ENCODE assay signal across 20 cellular contexts in the genomic region with DNA sequence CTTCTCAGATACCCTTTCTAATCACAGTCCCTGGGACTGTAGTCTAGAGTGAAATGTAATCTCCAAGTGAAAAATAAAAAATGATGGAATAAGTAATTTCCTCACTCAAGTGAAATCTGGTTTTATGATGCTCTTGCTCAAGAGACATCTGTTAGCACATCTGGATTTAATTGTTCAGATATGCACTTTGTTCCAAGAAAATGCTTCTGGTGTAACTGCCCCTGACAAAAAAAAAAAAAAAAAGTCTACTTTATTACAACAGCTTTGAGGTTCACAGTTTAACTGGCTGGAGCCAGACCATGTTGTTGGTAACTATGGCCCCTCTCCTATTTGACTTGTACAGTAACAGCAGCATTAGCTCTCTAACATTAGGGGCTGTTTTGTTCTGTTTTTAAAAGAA.
DNase-seq lines count a peak whose midpoint lies in the region; ATAC-seq, FAIRE-seq and TF ChIP-seq lines count a peak whose summit lies in the region.
"Had no signal": no experiment of that assay in that cellular context is flagged by ENCODE, and none has a peak within 500 bp of the region (broad histone marks: within the 10 kb centered on the region; RNA-seq: fewer than 3 reads in every experiment).

No MANE protein-coding gene starts in this region.

- TF ChIP-seq POLR2A in gastrocnemius medialis (IDR thresholded peaks at IDR 0.05), result no peak

- H3K36me3 ChIP-seq in SK-N-SH (replicated peaks in 1 of 2; ENCODE audit: control insufficient read depth in 1 of 2, insufficient read depth in 2 of 2, low read length in 1 of 2) (no peaks in the 10 kb centered on the region), gastrocnemius medialis (no peaks in the 10 kb centered on the region)
- H3K36me3 ChIP-seq: neutrophil, right lobe of liver had no signal

- H3K9ac ChIP-seq in SK-N-SH, result no peak overlapping the region

- FAIRE-seq in urothelium cell line (lab: Jason Lieb, UNC), result no peak
- FAIRE-seq: kidney, RCC 7860 had no signal

- POLR2A ChIA-PET in SK-N-SH (lab: Yijun Ruan, JAX), result interaction anchor here (0.6 kb wide), 1 partner anchor 121 kb away, joined by 3 read pairs; no protein-coding TSS in a partner anchor

- no peaks in the 10 kb centered on the region for H4K20me1 ChIP-seq in SK-N-SH (ENCODE audit: insufficient read depth)

- intact Hi-C loops in gastrocnemius medialis (cut with DNase I; ENCODE audit: low total_unique reads), result no loop called here

- peaks cover 8% of the 10 kb centered on the region for H3F3A ChIP-seq in SK-N-SH (replicated peaks; ENCODE audit: insufficient read depth)

- H3K27me3 ChIP-seq in SK-N-SH (ENCODE audit: insufficient read depth) (no peaks in the 10 kb centered on the region), gastrocnemius medialis (no peaks in the 10 kb centered on the region)
- H3K27me3 ChIP-seq: neutrophil, right lobe of liver had no signal

- H3K4me1 ChIP-seq in SK-N-SH (ENCODE audit: control insufficient read depth in 1 of 2, insufficient read depth in 2 of 2, low read depth in 1 of 2, low read length in 1 of 2) (peaks cover 13 to 37% of the 10 kb centered on the region in 2 experiments), gastrocnemius medialis (peaks cover 37 to 39% of the 10 kb centered on the region in 2 donors)

- no peaks in the 10 kb centered on the region for H3K9me2 ChIP-seq in SK-N-SH

- TF ChIP-seq EP300 in SK-N-SH (IDR thresholded peaks at IDR 0.05; ENCODE audit: borderline replicate concordance in 1 of 2, low read depth in 1 of 2, low read length in 1 of 2), result peak in 1 of 2 experiments; percentile 80; a peak in 1 of 4 replicates

- H3K27ac ChIP-seq in SK-N-SH (ENCODE audit: low read depth in 2 of 2, low read length in 1 of 2) (peak overlapping the region; percentile 34 to 98; a peak in 3 of 4 replicates), gastrocnemius medialis (no peak overlapping the region)
- H3K27ac ChIP-seq: C4-2B, neutrophil, right lobe of liver had no signal

- peak; percentile 54 to 57 for ATAC-seq in gastrocnemius medialis
- no peak for ATAC-seq in GM19351 (IDR thresholded peaks at IDR 0.05; ENCODE audit: unreplicated experiment)
- no peak for ATAC-seq in HG03045 (IDR thresholded peaks at IDR 0.05; ENCODE audit: unreplicated experiment)
- ATAC-seq: activated naive CD8-positive, alpha-beta T cell treated with anti-CD3 and anti-CD28 coated beads, Interleukin-2, amount 50 U/mL, for 24 hours; activated T-cell treated with anti-CD3 and anti-CD28 coated beads, Interleukin-2, amount 50 U/mL, for 72 hours; right lobe of liver had no signal

- no peak overlapping the region for H2AFZ ChIP-seq in SK-N-SH (ENCODE audit: low read depth)

- TF ChIP-seq CTCF in SK-N-SH (IDR thresholded peaks at IDR 0.05) (no peak), fibroblast of the aortic adventitia (IDR thresholded peaks at IDR 0.05; ENCODE audit: insufficient read depth, low read length) (no peak), gastrocnemius medialis (IDR thresholded peaks at IDR 0.05 in 4 of 5, conservative IDR thresholded peaks at IDR 0.05 in 1 of 5) (no peak)

- no peaks in the 10 kb centered on the region for H3K79me2 ChIP-seq in SK-N-SH (ENCODE audit: insufficient read depth)

- DNase-seq in ELR (ENCODE audit: low read depth), result peak; percentile 12
- DNase-seq in SK-N-SH, result peak; percentile 38
- DNase-seq in fibroblast of the aortic adventitia (ENCODE audit: low read depth), result peak; percentile 88
- no peak for DNase-seq in gastrocnemius medialis
- DNase-seq in NCI-H2029 treated with DMSO at 0.1 percent for 48 hours (lab: John Stamatoyannopoulos, UW), result no peak
- DNase-seq in urothelium cell line (ENCODE audit: low spot score), result no peak
- DNase-seq: activated CD4-positive, alpha-beta memory T cell treated with anti-CD3 and anti-CD28 coated beads for 36 hours; activated naive CD8-positive, alpha-beta T cell treated with anti-CD3 and anti-CD28 coated beads, Interleukin-2, amount 50 U/mL, for 24 hours; activated T-cell treated with anti-CD3 and anti-CD28 coated beads, Interleukin-2, amount 50 U/mL, for 72 hours; DMS153; kidney; NCI-H1092 treated with DMSO at 0.1 percent for 48 hours; NCI-H774; right lobe of liver; stimulated activated CD4-positive, alpha-beta T cell treated with anti-CD3 and anti-CD28 coated beads, Interleukin-4, amount 100 ng/mL, for 24 hours had no signal

- CTCF ChIA-PET in SK-N-SH (lab: Yijun Ruan, JAX), result interaction anchor here (0.8 to 1.3 kb wide), 4 partner anchors 12 to 106 kb away, joined by 3 read pairs; no protein-coding TSS in a partner anchor

- H3K9me3 ChIP-seq in SK-N-SH, result no peaks in the 10 kb centered on the region
- no peaks in the 10 kb centered on the region for H3K9me3 ChIP-seq in gastrocnemius medialis
- H3K9me3 ChIP-seq: neutrophil, right lobe of liver had no signal

- TF ChIP-seq RAD21 in SK-N-SH (IDR thresholded peaks at IDR 0.05; ENCODE audit: low read length), result no peak; the same call in 1 of the 2 replicates

- H3K4me3 ChIP-seq in SK-N-SH (ENCODE audit: low read depth in 2 of 2, low read length in 1 of 2) (no peak overlapping the region), fibroblast of the aortic adventitia (ENCODE audit: low read depth, low read length) (no peak overlapping the region), gastrocnemius medialis (no peak overlapping the region)
- H3K4me3 ChIP-seq: right lobe of liver had no signal

- H3K4me2 ChIP-seq in SK-N-SH, result no peak overlapping the region

- in situ Hi-C loops in gastrocnemius medialis (cut with MboI; ENCODE audit: low sequenced_read_pairs in 4 of 4), result no loop called here

TF ChIP-seq in SK-N-SH, 30 proteins besides CTCF, POLR2A, EP300 and RAD21 (continues in another document):
- TF ChIP-seq, protein P1, sequence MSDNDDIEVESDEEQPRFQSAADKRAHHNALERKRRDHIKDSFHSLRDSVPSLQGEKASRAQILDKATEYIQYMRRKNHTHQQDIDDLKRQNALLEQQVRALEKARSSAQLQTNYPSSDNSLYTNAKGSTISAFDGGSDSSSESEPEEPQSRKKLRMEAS (IDR thresholded peaks at IDR 0.05; ENCODE audit: low read depth), result no peak
- TF ChIP-seq, protein P2, sequence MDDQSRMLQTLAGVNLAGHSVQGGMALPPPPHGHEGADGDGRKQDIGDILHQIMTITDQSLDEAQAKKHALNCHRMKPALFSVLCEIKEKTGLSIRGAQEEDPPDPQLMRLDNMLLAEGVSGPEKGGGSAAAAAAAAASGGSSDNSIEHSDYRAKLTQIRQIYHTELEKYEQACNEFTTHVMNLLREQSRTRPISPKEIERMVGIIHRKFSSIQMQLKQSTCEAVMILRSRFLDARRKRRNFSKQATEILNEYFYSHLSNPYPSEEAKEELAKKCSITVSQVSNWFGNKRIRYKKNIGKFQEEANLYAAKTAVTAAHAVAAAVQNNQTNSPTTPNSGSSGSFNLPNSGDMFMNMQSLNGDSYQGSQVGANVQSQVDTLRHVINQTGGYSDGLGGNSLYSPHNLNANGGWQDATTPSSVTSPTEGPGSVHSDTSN (IDR thresholded peaks at IDR 0.05), result no peak
- TF ChIP-seq RFX5 (IDR thresholded peaks at IDR 0.05; ENCODE audit: low read length), result no peak
- TF ChIP-seq RCOR1 (IDR thresholded peaks at IDR 0.05; ENCODE audit: low read length), result peak; percentile 70
- TF ChIP-seq CHD2 (IDR thresholded peaks at IDR 0.05; ENCODE audit: low read length, partially characterized antibody), result peak; percentile 26
- TF ChIP-seq, protein P3, sequence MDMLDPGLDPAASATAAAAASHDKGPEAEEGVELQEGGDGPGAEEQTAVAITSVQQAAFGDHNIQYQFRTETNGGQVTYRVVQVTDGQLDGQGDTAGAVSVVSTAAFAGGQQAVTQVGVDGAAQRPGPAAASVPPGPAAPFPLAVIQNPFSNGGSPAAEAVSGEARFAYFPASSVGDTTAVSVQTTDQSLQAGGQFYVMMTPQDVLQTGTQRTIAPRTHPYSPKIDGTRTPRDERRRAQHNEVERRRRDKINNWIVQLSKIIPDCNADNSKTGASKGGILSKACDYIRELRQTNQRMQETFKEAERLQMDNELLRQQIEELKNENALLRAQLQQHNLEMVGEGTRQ (IDR thresholded peaks at IDR 0.05; ENCODE audit: borderline replicate concordance, low read depth, low read length), result no peak
- no peak for TF ChIP-seq EZH2phosphoT487 (IDR thresholded peaks at IDR 0.05; ENCODE audit: borderline replicate concordance, low read depth)
- TF ChIP-seq TCF12 (IDR thresholded peaks at IDR 0.05), result peak; percentile 93
- TF ChIP-seq TAF1 (IDR thresholded peaks at IDR 0.05; ENCODE audit: borderline replicate concordance, low read depth, low read length), result 0 out of 2 replicates have a peak, but pooled peaks have one; percentile 16
- TF ChIP-seq FOXJ3 (CRISPR knock-in tag; IDR thresholded peaks at IDR 0.05), result no peak
- TF ChIP-seq GATA2 (CRISPR knock-in tag; IDR thresholded peaks at IDR 0.05), result no peak
- TF ChIP-seq, protein P4, sequence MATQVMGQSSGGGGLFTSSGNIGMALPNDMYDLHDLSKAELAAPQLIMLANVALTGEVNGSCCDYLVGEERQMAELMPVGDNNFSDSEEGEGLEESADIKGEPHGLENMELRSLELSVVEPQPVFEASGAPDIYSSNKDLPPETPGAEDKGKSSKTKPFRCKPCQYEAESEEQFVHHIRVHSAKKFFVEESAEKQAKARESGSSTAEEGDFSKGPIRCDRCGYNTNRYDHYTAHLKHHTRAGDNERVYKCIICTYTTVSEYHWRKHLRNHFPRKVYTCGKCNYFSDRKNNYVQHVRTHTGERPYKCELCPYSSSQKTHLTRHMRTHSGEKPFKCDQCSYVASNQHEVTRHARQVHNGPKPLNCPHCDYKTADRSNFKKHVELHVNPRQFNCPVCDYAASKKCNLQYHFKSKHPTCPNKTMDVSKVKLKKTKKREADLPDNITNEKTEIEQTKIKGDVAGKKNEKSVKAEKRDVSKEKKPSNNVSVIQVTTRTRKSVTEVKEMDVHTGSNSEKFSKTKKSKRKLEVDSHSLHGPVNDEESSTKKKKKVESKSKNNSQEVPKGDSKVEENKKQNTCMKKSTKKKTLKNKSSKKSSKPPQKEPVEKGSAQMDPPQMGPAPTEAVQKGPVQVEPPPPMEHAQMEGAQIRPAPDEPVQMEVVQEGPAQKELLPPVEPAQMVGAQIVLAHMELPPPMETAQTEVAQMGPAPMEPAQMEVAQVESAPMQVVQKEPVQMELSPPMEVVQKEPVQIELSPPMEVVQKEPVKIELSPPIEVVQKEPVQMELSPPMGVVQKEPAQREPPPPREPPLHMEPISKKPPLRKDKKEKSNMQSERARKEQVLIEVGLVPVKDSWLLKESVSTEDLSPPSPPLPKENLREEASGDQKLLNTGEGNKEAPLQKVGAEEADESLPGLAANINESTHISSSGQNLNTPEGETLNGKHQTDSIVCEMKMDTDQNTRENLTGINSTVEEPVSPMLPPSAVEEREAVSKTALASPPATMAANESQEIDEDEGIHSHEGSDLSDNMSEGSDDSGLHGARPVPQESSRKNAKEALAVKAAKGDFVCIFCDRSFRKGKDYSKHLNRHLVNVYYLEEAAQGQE (IDR thresholded peaks at IDR 0.05; ENCODE audit: low read depth, low read length), result no peak
- no peak for TF ChIP-seq GABPA (IDR thresholded peaks at IDR 0.05; ENCODE audit: low read depth)
- TF ChIP-seq MEF2A (IDR thresholded peaks at IDR 0.05; ENCODE audit: borderline replicate concordance, low read depth), result no peak

Comparison
In these comparisons a context has a peak if more than half of its experiments do, and no peak if none do; other contexts are left out.
1. DNase-seq: peak in ELR (single experiment), SK-N-SH (single experiment) and fibroblast of the aortic adventitia (single experiment); none in gastrocnemius medialis (0 of 2), NCI-H2029 treated with DMSO at 0.1 percent for 48 hours (single experiment) and urothelium cell line (single experiment).
2. H3K27ac ChIP-seq: peak in SK-N-SH (2 of 2); none in gastrocnemius medialis (0 of 4).
3. ATAC-seq: peak in gastrocnemius medialis (2 of 2); none in GM19351 (single experiment) and HG03045 (single experiment).